Comparison of ENCODE assay signal across 8 cellular contexts in genomic region chr12:12720637-12721250, GRCh38. TPM values are rescaled to one million over a fixed set of nuclear protein-coding genes. Genes with fewer than 3 reads are reported as not detected.
DNase-seq lines count a peak whose midpoint lies in the region; ATAC-seq and TF ChIP-seq lines count a peak whose summit lies in the region.

No MANE protein-coding gene starts in this region.

- H3K4me3 Mint-ChIP-seq in activated naive CD4-positive, alpha-beta T cell treated with anti-CD3 and anti-CD28 coated beads, Interleukin-2, amount 10 ng/mL, durations not matched to agents 7 days and 5 days = peak overlapping the region; percentile 98

- no peaks in the 10 kb centered on the region for H3K27me3 ChIP-seq in tibial artery

- peak overlapping the region; percentile 99 to 100 for H3K27ac ChIP-seq in tibial artery

- no peaks in the 10 kb centered on the region for H3K9me3 ChIP-seq in tibial artery

- H3K4me3 ChIP-seq in fibroblast of the aortic adventitia (ENCODE audit: low read depth, low read length) = peak overlapping the region; percentile 42
- peak overlapping the region; percentile 83 to 99 for H3K4me3 ChIP-seq in tibial artery

- ATAC-seq in HG03108 (IDR thresholded peaks at IDR 0.05; ENCODE audit: unreplicated experiment) = no peak

- peaks cover 66% of the 10 kb centered on the region for H3K36me3 Mint-ChIP-seq in activated naive CD4-positive, alpha-beta T cell treated with anti-CD3 and anti-CD28 coated beads, Interleukin-2, amount 10 ng/mL, durations not matched to agents 7 days and 5 days

- no peak for TF ChIP-seq CTCF in fibroblast of the aortic adventitia (IDR thresholded peaks at IDR 0.05; ENCODE audit: insufficient read depth, low read length)
- TF ChIP-seq CTCF in tibial artery (IDR thresholded peaks at IDR 0.05) = no peak

- H3K27ac Mint-ChIP-seq in activated naive CD4-positive, alpha-beta T cell treated with anti-CD3 and anti-CD28 coated beads, Interleukin-2, amount 10 ng/mL, durations not matched to agents 7 days and 5 days = peak overlapping the region; percentile 97

- no peaks in the 10 kb centered on the region for H3K9me3 Mint-ChIP-seq in activated naive CD4-positive, alpha-beta T cell treated with anti-CD3 and anti-CD28 coated beads, Interleukin-2, amount 10 ng/mL, durations not matched to agents 7 days and 5 days

- intact Hi-C loops in tibial artery (cut with DNase I; ENCODE audit: low total_unique reads) = loop anchor here (10.0 kb wide), 1 partner anchor 174 kb away; the partner anchor contains the start of gene GPRC5A

- H3K4me1 ChIP-seq in tibial artery = peaks cover 0 to 47% (median 27%) of the 10 kb centered on the region in 4 donors

- H3K4me1 Mint-ChIP-seq in activated naive CD4-positive, alpha-beta T cell treated with anti-CD3 and anti-CD28 coated beads, Interleukin-2, amount 10 ng/mL, durations not matched to agents 7 days and 5 days = peaks cover 10% of the 10 kb centered on the region

- CTCF ChIA-PET in activated naive CD4-positive, alpha-beta T cell treated with anti-CD3 and anti-CD28 coated beads, Interleukin-2, amount 10 ng/mL, durations not matched to agents 7 days and 5 days (lab: Charles Lee) = no interaction called here

- peaks cover 19% of the 10 kb centered on the region for H3K27me3 Mint-ChIP-seq in activated naive CD4-positive, alpha-beta T cell treated with anti-CD3 and anti-CD28 coated beads, Interleukin-2, amount 10 ng/mL, durations not matched to agents 7 days and 5 days

- peak; percentile 55 for DNase-seq in activated naive CD4-positive, alpha-beta T cell treated with anti-CD3 and anti-CD28 coated beads, Interleukin-2, amount 10 ng/mL, durations not matched to agents 7 days and 5 days
- no peak for DNase-seq in activated naive CD4-positive, alpha-beta T cell (lab: John Stamatoyannopoulos, UW)
- peak; percentile 51 to 72 for DNase-seq in SW 1271 (lab: John Stamatoyannopoulos, UW)
- peak; percentile 24 for DNase-seq in fibroblast of the aortic adventitia (ENCODE audit: low read depth)
- no peak for DNase-seq in tibial artery
- DNase-seq in NCI-H187 treated with DMSO at 0.1 percent for 48 hours (lab: John Stamatoyannopoulos, UW) = no peak
- no peak for DNase-seq in GF-D8 (lab: John Stamatoyannopoulos, UW)

- H3K36me3 ChIP-seq in tibial artery = peaks cover 26 to 37% (median 31%) of the 10 kb centered on the region in 3 donors

RNA-seq across cellular contexts. Expression of gene CDKN1B, which starts 3.6 kb away (rescaled TPM):
- 28.4 and 41.2 TPM in 2 replicates for total RNA-seq in fibroblast of the aortic adventitia (ENCODE audit: low replicate concordance)

RNA-seq across cellular contexts. Expression of gene GPR19, which starts 24.8 kb away (rescaled TPM):
- 1.2 and 2.4 TPM in 2 replicates for total RNA-seq in fibroblast of the aortic adventitia (ENCODE audit: low replicate concordance)

Comparison
In these comparisons a context has a peak if more than half of its experiments do, and no peak if none do; other contexts are left out.
1. DNase-seq: peak in activated naive CD4-positive, alpha-beta T cell treated with anti-CD3 and anti-CD28 coated beads, Interleukin-2, amount 10 ng/mL, durations not matched to agents 7 days and 5 days (single experiment), SW 1271 (2 of 2) and fibroblast of the aortic adventitia (single experiment); none in activated naive CD4-positive, alpha-beta T cell (0 of 4), tibial artery (0 of 2), NCI-H187 treated with DMSO at 0.1 percent for 48 hours (single experiment) and GF-D8 (single experiment).